8 cellular contexts compared by ENCODE assay signal in the genomic region with DNA sequence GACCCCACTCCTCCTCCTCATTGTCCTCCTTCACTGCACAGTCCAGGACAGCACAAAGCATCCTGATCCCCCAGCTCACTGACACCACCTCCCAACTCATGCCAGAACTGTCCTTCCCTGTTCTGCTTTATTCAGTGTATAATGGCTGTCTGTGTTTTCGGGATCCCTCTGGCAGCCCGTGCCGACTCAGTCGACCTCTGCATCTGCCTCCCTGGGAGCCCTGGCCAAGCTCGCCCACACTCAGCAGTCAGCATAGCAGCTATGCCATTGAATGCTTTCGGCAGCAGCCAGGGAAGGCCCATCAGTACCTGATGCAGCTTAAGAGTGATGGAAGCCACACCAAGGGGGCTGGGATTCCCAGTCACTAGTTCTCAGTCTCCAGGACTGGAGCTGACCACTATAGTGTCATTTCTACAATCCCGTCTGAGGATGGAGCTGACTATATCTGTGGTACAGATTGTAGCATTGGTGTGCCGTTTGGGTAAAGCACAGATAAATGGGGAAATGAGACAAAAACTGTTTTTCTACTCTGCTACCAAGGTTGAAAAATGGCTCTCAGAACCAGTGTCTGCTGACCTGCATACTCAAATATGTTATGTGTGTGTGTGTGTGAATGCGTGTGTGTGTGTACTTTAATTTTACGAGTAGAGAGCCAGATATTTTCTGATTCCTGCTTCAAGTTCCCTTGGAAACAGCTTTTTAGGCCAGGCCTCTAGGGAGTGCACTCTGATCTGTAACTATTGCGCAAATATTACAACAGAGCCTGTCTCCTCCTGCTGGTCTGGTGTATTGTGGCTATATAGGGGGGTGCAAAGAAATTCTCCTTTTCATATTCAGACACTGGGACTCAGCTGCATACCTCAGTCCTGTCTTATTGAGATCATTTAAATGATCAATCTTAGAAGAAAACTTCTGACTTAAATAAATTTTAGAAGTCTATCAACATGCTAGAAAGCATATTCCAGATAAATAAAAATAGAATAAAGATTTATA.
A peak's percentile ranks its signal among the peaks of the same experiment; 100 is the strongest.
DNase-seq lines count a peak whose midpoint lies in the region; ATAC-seq and TF ChIP-seq lines count a peak whose summit lies in the region.

No MANE protein-coding gene starts in this region.

- DNase-seq in GM10248 (ENCODE audit: extremely low spot score) = no peak
- peak; percentile 79 to 94 for DNase-seq in NOMO-1 (lab: John Stamatoyannopoulos, UW; ENCODE audit: unreplicated experiment in 2 of 2)
- peak in 1 of 2 donors; percentile 86 for DNase-seq in fibroblast of lung (ENCODE audit: low read depth in 2 of 2)
- no peak for DNase-seq in retinal pigment epithelial cell (ENCODE audit: low read depth)
- no peak for DNase-seq in NCI-H128 (lab: John Stamatoyannopoulos, UW; ENCODE audit: unreplicated experiment)
- no peak for DNase-seq in AG08395 (ENCODE audit: low spot score)

- H3K4me1 ChIP-seq in fibroblast of lung (ENCODE audit: control insufficient read depth, extremely low read depth, insufficient read depth, low read length) = no peaks in the 10 kb centered on the region

- POLR2A ChIA-PET in GM10248 (lab: Yijun Ruan, JAX) = no interaction called here

- H3K4me3 ChIP-seq in fibroblast of lung (replicated peaks in 1 of 4; ENCODE audit: control extremely low read depth in 1 of 4, insufficient read depth in 1 of 4, low read depth in 3 of 4, low read length in 4 of 4) (no peak overlapping the region), retinal pigment epithelial cell (ENCODE audit: low read length) (no peak overlapping the region)

- H3K4me2 ChIP-seq in fibroblast of lung (ENCODE audit: extremely low read depth, insufficient read depth, low read length) = no peak overlapping the region

- ATAC-seq in GM21786 (IDR thresholded peaks at IDR 0.05; ENCODE audit: unreplicated experiment) (no peak), GM19455 (IDR thresholded peaks at IDR 0.05; ENCODE audit: unreplicated experiment) (no peak)

- no peak overlapping the region for H2AFZ ChIP-seq in fibroblast of lung (ENCODE audit: low read length)

- peaks cover 7% of the 10 kb centered on the region for H3K27me3 ChIP-seq in fibroblast of lung (ENCODE audit: control insufficient read depth, insufficient read depth, low read length)

- H3K36me3 ChIP-seq in fibroblast of lung (ENCODE audit: control insufficient read depth, insufficient read depth, low read length) = no peaks in the 10 kb centered on the region

- CTCF ChIA-PET in GM10248 (lab: Yijun Ruan, JAX) = interaction anchor here (0.6 to 10.1 kb wide), 35 partner anchors 7 to 182 kb away, joined by 3 to 80 read pairs (median 5); no protein-coding TSS in a partner anchor

- peak; percentile 2 for TF ChIP-seq CTCF in GM10248 (IDR thresholded peaks at IDR 0.05; ENCODE audit: control extremely low read depth, extremely low read depth, low read depth, missing control alignments)
- TF ChIP-seq CTCF in fibroblast of lung (conservative IDR thresholded peaks at IDR 0.05 in 1 of 2, IDR thresholded peaks at IDR 0.05 in 1 of 2; ENCODE audit: low read depth in 1 of 2, low read length in 2 of 2) = peak; percentile 32 to 47
- TF ChIP-seq CTCF in retinal pigment epithelial cell (conservative IDR thresholded peaks at IDR 0.05; ENCODE audit: low read depth, low read length) = peak; percentile 28

- H3K79me2 ChIP-seq in fibroblast of lung (ENCODE audit: control insufficient read depth, insufficient read depth, low read length) = no peaks in the 10 kb centered on the region

- H4K20me1 ChIP-seq in fibroblast of lung (ENCODE audit: control insufficient read depth, extremely low read depth, insufficient read depth, low read length) = no peaks in the 10 kb centered on the region

- no peak overlapping the region for H3K9ac ChIP-seq in fibroblast of lung (ENCODE audit: insufficient read depth, low read length)

- H3K9me3 ChIP-seq in fibroblast of lung (ENCODE audit: control insufficient read depth, insufficient read depth, low read depth, low read length) = no peaks in the 10 kb centered on the region

- no peak overlapping the region for H3K27ac ChIP-seq in fibroblast of lung (ENCODE audit: insufficient read depth, low read length)

Comparison
In these comparisons a context has a peak if more than half of its experiments do, and no peak if none do; other contexts are left out.
1. DNase-seq: peak in NOMO-1 (2 of 2); none in GM10248 (single experiment), retinal pigment epithelial cell (single experiment), NCI-H128 (single experiment) and AG08395 (single experiment).
2. Peak in every context shown above with its lines, with median percentiles within 50 percentile points of each other: CTCF ChIP-seq.